In genomic region chr1:67522001-67522441, GRCh38 we compare ENCODE assay signal across 1 cellular context.
TF ChIP-seq lines count a peak whose summit lies in the region.

No MANE protein-coding gene starts in this region.

TF ChIP-seq in HepG2, 621 proteins besides CTCF, POLR2A, EP300 and RAD21:
- TF ChIP-seq ZNF563 (CRISPR knock-in tag; IDR thresholded peaks at IDR 0.05): no peak
- peak; percentile 45 for TF ChIP-seq TEAD3 (CRISPR knock-in tag; optimal IDR thresholded peaks at IDR 0.05; ENCODE audit: borderline replicate concordance)
- peak; percentile 68; the same call in 1 of the 2 replicates for TF ChIP-seq NCOA2 (CRISPR knock-in tag; IDR thresholded peaks at IDR 0.05)
- no peak for TF ChIP-seq MAX (IDR thresholded peaks at IDR 0.05)
- no peak for TF ChIP-seq SOX13 (IDR thresholded peaks at IDR 0.05)
- TF ChIP-seq SOX13 (CRISPR knock-in tag; conservative IDR thresholded peaks at IDR 0.05 in 1 of 2, IDR thresholded peaks at IDR 0.05 in 1 of 2): peak in 1 of 2 experiments; percentile 26; a peak in 1 of 4 replicates
- TF ChIP-seq NFYC (CRISPR knock-in tag; IDR thresholded peaks at IDR 0.05): no peak
- TF ChIP-seq TBX2 (CRISPR knock-in tag; IDR thresholded peaks at IDR 0.05; ENCODE audit: borderline replicate concordance): no peak
- no peak for TF ChIP-seq NR0B2 (CRISPR knock-in tag; IDR thresholded peaks at IDR 0.05)
- TF ChIP-seq ZNF547 (CRISPR knock-in tag; IDR thresholded peaks at IDR 0.05): no peak
- TF ChIP-seq ARID5B (CRISPR knock-in tag; IDR thresholded peaks at IDR 0.05): peak; percentile 34; the same call in 1 of the 2 replicates
- TF ChIP-seq RARA (CRISPR knock-in tag; IDR thresholded peaks at IDR 0.05): peak; percentile 37
- no peak for TF ChIP-seq RFXANK (CRISPR knock-in tag; IDR thresholded peaks at IDR 0.05)
- TF ChIP-seq ZNF782 (CRISPR knock-in tag; IDR thresholded peaks at IDR 0.05; ENCODE audit: borderline replicate concordance): no peak
- TF ChIP-seq KLF15 (CRISPR knock-in tag; IDR thresholded peaks at IDR 0.05; ENCODE audit: borderline replicate concordance): no peak
- TF ChIP-seq MED1 (CRISPR knock-in tag; IDR thresholded peaks at IDR 0.05): 0 out of 2 replicates have a peak, but pooled peaks have one; percentile 37
- no peak for TF ChIP-seq MLX (CRISPR knock-in tag; IDR thresholded peaks at IDR 0.05)
- no peak for TF ChIP-seq SNAPC4 (CRISPR knock-in tag; IDR thresholded peaks at IDR 0.05)
- TF ChIP-seq CBFB (CRISPR knock-in tag; IDR thresholded peaks at IDR 0.05): no peak
- TF ChIP-seq BCL6 (CRISPR knock-in tag; IDR thresholded peaks at IDR 0.05): 0 out of 2 replicates have a peak, but pooled peaks have one; percentile 20
- TF ChIP-seq HDAC2 (CRISPR knock-in tag; IDR thresholded peaks at IDR 0.05): no peak
- TF ChIP-seq KDM6A (CRISPR knock-in tag; IDR thresholded peaks at IDR 0.05; ENCODE audit: low read depth): 0 out of 2 replicates have a peak, but pooled peaks have one; percentile 41
- no peak for TF ChIP-seq ZNF207 (IDR thresholded peaks at IDR 0.05; ENCODE audit: borderline replicate concordance)
- no peak for TF ChIP-seq NCOA5 (CRISPR knock-in tag; IDR thresholded peaks at IDR 0.05)
- no peak for TF ChIP-seq ZNF598 (CRISPR knock-in tag; IDR thresholded peaks at IDR 0.05; ENCODE audit: borderline replicate concordance)
- peak; percentile 27; the same call in 1 of the 2 replicates for TF ChIP-seq HNF4A (CRISPR knock-in tag; IDR thresholded peaks at IDR 0.05)
